In genomic region chr12:53985358-53985899, GRCh38 we compare ENCODE assay signal across 1 cellular context.
TF ChIP-seq lines count a peak whose summit lies in the region.

No MANE protein-coding gene starts in this region.

TF ChIP-seq in HepG2, 621 proteins besides CTCF, POLR2A, EP300 and RAD21:
- TF ChIP-seq ZMAT5 (CRISPR knock-in tag; IDR thresholded peaks at IDR 0.05; ENCODE audit: borderline replicate concordance, low read depth): no peak
- TF ChIP-seq BRD4 (CRISPR knock-in tag; IDR thresholded peaks at IDR 0.05): no peak
- peak; percentile 5 for TF ChIP-seq HNRNPLL (IDR thresholded peaks at IDR 0.05; ENCODE audit: low read depth, low read length, poor library complexity, severe bottlenecking)
